ENCODE assay signal across 2 cellular contexts in the genomic region with DNA sequence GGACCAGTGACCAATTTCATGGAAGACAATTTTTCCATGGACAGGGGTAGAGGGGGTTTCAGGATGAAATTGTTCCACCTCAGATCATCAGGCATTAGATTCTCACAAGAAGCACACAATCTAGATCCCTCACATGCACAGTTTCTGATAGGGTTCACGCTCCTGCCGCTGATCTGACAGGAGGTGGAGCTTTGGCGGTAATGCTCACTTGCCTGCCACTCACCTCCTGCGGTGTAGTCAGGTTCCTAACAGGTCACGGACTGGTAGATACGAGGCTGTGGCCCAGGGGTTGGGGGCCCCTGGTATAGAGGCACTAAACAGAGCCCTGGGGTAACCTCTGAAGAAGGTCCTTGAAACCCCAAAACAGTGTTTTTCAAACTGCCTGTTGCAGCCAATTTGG.
A peak's percentile ranks its signal among the peaks of the same experiment; 100 is the strongest.
TF ChIP-seq lines count a peak whose summit lies in the region.

No MANE protein-coding gene starts in this region.

TF ChIP-seq in HepG2, 621 proteins besides CTCF, POLR2A, EP300 and RAD21:
- TF ChIP-seq PPARG (CRISPR knock-in tag; conservative IDR thresholded peaks at IDR 0.05) = no peak
- TF ChIP-seq, protein P1, sequence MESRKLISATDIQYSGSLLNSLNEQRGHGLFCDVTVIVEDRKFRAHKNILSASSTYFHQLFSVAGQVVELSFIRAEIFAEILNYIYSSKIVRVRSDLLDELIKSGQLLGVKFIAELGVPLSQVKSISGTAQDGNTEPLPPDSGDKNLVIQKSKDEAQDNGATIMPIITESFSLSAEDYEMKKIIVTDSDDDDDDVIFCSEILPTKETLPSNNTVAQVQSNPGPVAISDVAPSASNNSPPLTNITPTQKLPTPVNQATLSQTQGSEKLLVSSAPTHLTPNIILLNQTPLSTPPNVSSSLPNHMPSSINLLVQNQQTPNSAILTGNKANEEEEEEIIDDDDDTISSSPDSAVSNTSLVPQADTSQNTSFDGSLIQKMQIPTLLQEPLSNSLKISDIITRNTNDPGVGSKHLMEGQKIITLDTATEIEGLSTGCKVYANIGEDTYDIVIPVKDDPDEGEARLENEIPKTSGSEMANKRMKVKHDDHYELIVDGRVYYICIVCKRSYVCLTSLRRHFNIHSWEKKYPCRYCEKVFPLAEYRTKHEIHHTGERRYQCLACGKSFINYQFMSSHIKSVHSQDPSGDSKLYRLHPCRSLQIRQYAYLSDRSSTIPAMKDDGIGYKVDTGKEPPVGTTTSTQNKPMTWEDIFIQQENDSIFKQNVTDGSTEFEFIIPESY (CRISPR knock-in tag; IDR thresholded peaks at IDR 0.05) = peak; percentile 92
- no peak for TF ChIP-seq ZNF547 (CRISPR knock-in tag; IDR thresholded peaks at IDR 0.05)

TF ChIP-seq in WTC11, 78 proteins besides CTCF, POLR2A, EP300 and RAD21:
- 0 out of 2 replicates have a peak, but pooled peaks have one; percentile 13 for TF ChIP-seq ZNF121 (CRISPR knock-in tag; IDR thresholded peaks at IDR 0.05)
- TF ChIP-seq, protein P2, sequence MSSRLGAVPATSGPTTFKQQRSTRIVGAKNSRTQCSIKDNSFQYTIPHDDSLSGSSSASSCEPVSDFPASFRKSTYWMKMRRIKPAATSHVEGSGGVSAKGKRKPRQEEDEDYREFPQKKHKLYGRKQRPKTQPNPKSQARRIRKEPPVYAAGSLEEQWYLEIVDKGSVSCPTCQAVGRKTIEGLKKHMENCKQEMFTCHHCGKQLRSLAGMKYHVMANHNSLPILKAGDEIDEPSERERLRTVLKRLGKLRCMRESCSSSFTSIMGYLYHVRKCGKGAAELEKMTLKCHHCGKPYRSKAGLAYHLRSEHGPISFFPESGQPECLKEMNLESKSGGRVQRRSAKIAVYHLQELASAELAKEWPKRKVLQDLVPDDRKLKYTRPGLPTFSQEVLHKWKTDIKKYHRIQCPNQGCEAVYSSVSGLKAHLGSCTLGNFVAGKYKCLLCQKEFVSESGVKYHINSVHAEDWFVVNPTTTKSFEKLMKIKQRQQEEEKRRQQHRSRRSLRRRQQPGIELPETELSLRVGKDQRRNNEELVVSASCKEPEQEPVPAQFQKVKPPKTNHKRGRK (CRISPR knock-in tag; IDR thresholded peaks at IDR 0.05; ENCODE audit: borderline replicate concordance) = no peak
TF ChIP-seq in WTC11: peak in this region for 1.
